13 cellular contexts compared by ENCODE assay signal in genomic region chr12:78385541-78385940, GRCh38.
"Had no signal": no experiment of that assay in that cellular context is flagged by ENCODE, and none has a peak within 500 bp of the region (broad histone marks: within the 10 kb centered on the region; RNA-seq: fewer than 3 reads in every experiment).

No MANE protein-coding gene starts in this region.

- H3K4me1 ChIP-seq: esophagus muscularis mucosa, spleen, transverse colon had no signal

- H3K4me3 ChIP-seq: esophagus muscularis mucosa, hepatocyte, spleen, transverse colon had no signal

- H3K9me3 ChIP-seq: esophagus muscularis mucosa, spleen, transverse colon had no signal

- DNase-seq: activated CD4-positive, alpha-beta memory T cell treated with anti-CD3 and anti-CD28 coated beads, Interleukin-2, amount 10 ng/mL, durations not matched to agents 7 days and 5 days; activated CD4-positive, alpha-beta T cell treated with anti-CD3 and anti-CD28 coated beads for 36 hours; activated CD8-positive, alpha-beta memory T cell treated with anti-CD3 and anti-CD28 coated beads, Interleukin-2, amount 50 U/mL, for 4 hours; dermis blood vessel endothelial cell; left cardiac atrium; nucleus accumbens; spleen; stimulated activated CD4-positive, alpha-beta T cell treated with anti-CD3 and anti-CD28 coated beads, Interleukin-1b, Interleukin-23, amount 100 ng/mL, for 48 hours; T-cell; transverse colon; WERI-Rb-1 had no signal

- H3K36me3 ChIP-seq: esophagus muscularis mucosa, spleen, transverse colon, WERI-Rb-1 had no signal

- H3K27me3 ChIP-seq: esophagus muscularis mucosa, hepatocyte, spleen, transverse colon had no signal

- H3K27ac ChIP-seq: esophagus muscularis mucosa, hepatocyte, spleen, transverse colon, WERI-Rb-1 had no signal
